Comparison of ENCODE assay signal across 11 cellular contexts in genomic region chr18:2998644-2999043, GRCh38. TPM values are rescaled to one million over a fixed set of nuclear protein-coding genes. Genes with fewer than 3 reads are reported as not detected.
DNase-seq lines count a peak whose midpoint lies in the region; ATAC-seq and TF ChIP-seq lines count a peak whose summit lies in the region.
"Had no signal": no experiment of that assay in that cellular context is flagged by ENCODE, and none has a peak within 500 bp of the region (broad histone marks: within the 10 kb centered on the region; RNA-seq: fewer than 3 reads in every experiment).

No MANE protein-coding gene starts in this region.

- POLR2A ChIA-PET in CD8-positive, alpha-beta memory T cell (lab: Charles Lee), result interaction anchor here (1.6 kb wide), 1 partner anchor 130 kb away, joined by 3 read pairs; no protein-coding TSS in a partner anchor

- peaks cover 4 to 22% (median 12%) of the 10 kb centered on the region in 3 donors for H3K36me3 Mint-ChIP-seq in CD8-positive, alpha-beta memory T cell

- peaks cover 57% of the 10 kb centered on the region for H3K4me1 ChIP-seq in CD8-positive, alpha-beta memory T cell (ENCODE audit: insufficient read depth, low read length)
- H3K4me1 ChIP-seq in esophagus muscularis mucosa (peaks cover 22 to 50% (median 47%) of the 10 kb centered on the region in 4 donors), gastrocnemius medialis (peaks cover 15 to 34% of the 10 kb centered on the region in 2 donors)

- no peaks in the 10 kb centered on the region for H3K27me3 ChIP-seq in CD8-positive, alpha-beta memory T cell (ENCODE audit: insufficient read depth, low read length, poor library complexity, severe bottlenecking)
- H3K27me3 ChIP-seq in esophagus muscularis mucosa (no peaks in the 10 kb centered on the region), gastrocnemius medialis (no peaks in the 10 kb centered on the region)

- CTCF ChIA-PET in CD8-positive, alpha-beta memory T cell (lab: Charles Lee), result interaction anchor here (1.0 to 8.3 kb wide), 5 partner anchors 9 to 249 kb away, joined by 4 to 144 read pairs (median 11); partner anchors contain the start of gene MYL12A

- WGBS in esophagus muscularis mucosa, result 50% methylated on average over 3 of the region's 3 CpGs

- H3K4me1 Mint-ChIP-seq in CD8-positive, alpha-beta memory T cell, result peaks cover 74 to 88% (median 87%) of the 10 kb centered on the region in 3 donors

- TF ChIP-seq EP300 in esophagus muscularis mucosa (IDR thresholded peaks at IDR 0.05), result no peak

- H3K27ac ChIP-seq in CD8-positive, alpha-beta memory T cell (ENCODE audit: low read depth, low read length), result no peak overlapping the region
- peak overlapping the region; percentile 63 for H3K27ac ChIP-seq in VCaP
- H3K27ac ChIP-seq in esophagus muscularis mucosa (replicated peaks in 1 of 4), result peak overlapping the region; percentile 64 to 77 (median 72)
- H3K27ac ChIP-seq in gastrocnemius medialis, result peak overlapping the region; percentile 47 to 74 (median 66)

- TF ChIP-seq CTCF in VCaP (conservative IDR thresholded peaks at IDR 0.05) (no peak), esophagus muscularis mucosa (IDR thresholded peaks at IDR 0.05) (no peak), gastrocnemius medialis (IDR thresholded peaks at IDR 0.05 in 4 of 5, conservative IDR thresholded peaks at IDR 0.05 in 1 of 5) (no peak)

- in situ Hi-C loops in gastrocnemius medialis (cut with MboI; ENCODE audit: low sequenced_read_pairs in 4 of 4), result no loop called here

- H3K27me3 Mint-ChIP-seq in CD8-positive, alpha-beta memory T cell, result no peaks in the 10 kb centered on the region

- peak overlapping the region; percentile 16 for H3K4me3 ChIP-seq in CD8-positive, alpha-beta memory T cell (ENCODE audit: low read length)
- H3K4me3 ChIP-seq in esophagus muscularis mucosa (peak overlapping the region in 2 of 4 donors; percentile 6 to 13), gastrocnemius medialis (peak overlapping the region in 1 of 4 donors; percentile 11)

- DNase-seq in CD8-positive, alpha-beta memory T cell, result no peak
- no peak for DNase-seq in esophagus muscularis mucosa (ENCODE audit: extremely low spot score)
- no peak for DNase-seq in gastrocnemius medialis
- DNase-seq in NCI-H2196 treated with DMSO at 0.1 percent for 48 hours (lab: John Stamatoyannopoulos, UW; ENCODE audit: unreplicated experiment), result no peak
- DNase-seq in NCI-H345 treated with DMSO at 0.1 percent for 48 hours (lab: John Stamatoyannopoulos, UW; ENCODE audit: unreplicated experiment), result no peak
- DNase-seq: DMS153, glutamatergic neuron, NCI-H345 had no signal

- no peak for ATAC-seq in gastrocnemius medialis
- ATAC-seq in GM21367 (IDR thresholded peaks at IDR 0.05; ENCODE audit: unreplicated experiment), result no peak
- no peak for ATAC-seq in GM21381 (IDR thresholded peaks at IDR 0.05; ENCODE audit: unreplicated experiment)

- H3K9me3 ChIP-seq in CD8-positive, alpha-beta memory T cell (ENCODE audit: low read length), result no peaks in the 10 kb centered on the region
- H3K9me3 ChIP-seq in esophagus muscularis mucosa (no peaks in the 10 kb centered on the region), gastrocnemius medialis (no peaks in the 10 kb centered on the region)

- H3K4me3 Mint-ChIP-seq in CD8-positive, alpha-beta memory T cell, result peak overlapping the region; percentile 10 to 72 (median 54)

- no peaks in the 10 kb centered on the region for H3K9me3 Mint-ChIP-seq in CD8-positive, alpha-beta memory T cell

- intact Hi-C loops in esophagus muscularis mucosa (cut with DNase I) (no loop called here), gastrocnemius medialis (cut with DNase I; ENCODE audit: low total_unique reads) (no loop called here)

- peak overlapping the region; percentile 49 to 98 (median 90) for H3K27ac Mint-ChIP-seq in CD8-positive, alpha-beta memory T cell

- no peaks in the 10 kb centered on the region for H3K36me3 ChIP-seq in CD8-positive, alpha-beta memory T cell (ENCODE audit: insufficient read depth, low read length)
- H3K36me3 ChIP-seq in esophagus muscularis mucosa (no peaks in the 10 kb centered on the region), gastrocnemius medialis (no peaks in the 10 kb centered on the region)

- TF ChIP-seq POLR2A in esophagus muscularis mucosa (IDR thresholded peaks at IDR 0.05; ENCODE audit: low read depth), result no peak
- no peak for TF ChIP-seq POLR2A in gastrocnemius medialis (IDR thresholded peaks at IDR 0.05)

RNA-seq across cellular contexts. Expression of gene LPIN2, which starts 14.3 kb away (rescaled TPM):
- 10 to 100 TPM; 82.9 to 83.2 TPM for total RNA-seq in CD8-positive, alpha-beta memory T cell
- 68.6 TPM for polyA plus RNA-seq in CD8-positive, alpha-beta memory T cell
- total RNA-seq in esophagus muscularis mucosa (10 to 100 TPM; 15.4 to 26.9 (median 24.8) TPM), gastrocnemius medialis (1 to 10 TPM; 4.9 to 9.1 (median 8.2) TPM)
